Comparison of ENCODE assay signal across 1 cellular context in genomic region chr10:3350205-3350604, GRCh38.
A peak's percentile ranks its signal among the peaks of the same experiment; 100 is the strongest.
TF ChIP-seq lines count a peak whose summit lies in the region.

No MANE protein-coding gene starts in this region.

TF ChIP-seq in H1, 55 proteins besides CTCF, POLR2A, EP300 and RAD21:
- TF ChIP-seq E2F6 (IDR thresholded peaks at IDR 0.05) (0 out of 2 replicates have a peak, but pooled peaks have one; percentile 19), CTBP2 (IDR thresholded peaks at IDR 0.05; ENCODE audit: borderline replicate concordance, insufficient read depth, insufficient read length, low read length) (no peak), MAX (IDR thresholded peaks at IDR 0.05) (peak; percentile 21; the same call in 1 of the 2 replicates)
